ENCODE assay signal across 9 cellular contexts in the genomic region with DNA sequence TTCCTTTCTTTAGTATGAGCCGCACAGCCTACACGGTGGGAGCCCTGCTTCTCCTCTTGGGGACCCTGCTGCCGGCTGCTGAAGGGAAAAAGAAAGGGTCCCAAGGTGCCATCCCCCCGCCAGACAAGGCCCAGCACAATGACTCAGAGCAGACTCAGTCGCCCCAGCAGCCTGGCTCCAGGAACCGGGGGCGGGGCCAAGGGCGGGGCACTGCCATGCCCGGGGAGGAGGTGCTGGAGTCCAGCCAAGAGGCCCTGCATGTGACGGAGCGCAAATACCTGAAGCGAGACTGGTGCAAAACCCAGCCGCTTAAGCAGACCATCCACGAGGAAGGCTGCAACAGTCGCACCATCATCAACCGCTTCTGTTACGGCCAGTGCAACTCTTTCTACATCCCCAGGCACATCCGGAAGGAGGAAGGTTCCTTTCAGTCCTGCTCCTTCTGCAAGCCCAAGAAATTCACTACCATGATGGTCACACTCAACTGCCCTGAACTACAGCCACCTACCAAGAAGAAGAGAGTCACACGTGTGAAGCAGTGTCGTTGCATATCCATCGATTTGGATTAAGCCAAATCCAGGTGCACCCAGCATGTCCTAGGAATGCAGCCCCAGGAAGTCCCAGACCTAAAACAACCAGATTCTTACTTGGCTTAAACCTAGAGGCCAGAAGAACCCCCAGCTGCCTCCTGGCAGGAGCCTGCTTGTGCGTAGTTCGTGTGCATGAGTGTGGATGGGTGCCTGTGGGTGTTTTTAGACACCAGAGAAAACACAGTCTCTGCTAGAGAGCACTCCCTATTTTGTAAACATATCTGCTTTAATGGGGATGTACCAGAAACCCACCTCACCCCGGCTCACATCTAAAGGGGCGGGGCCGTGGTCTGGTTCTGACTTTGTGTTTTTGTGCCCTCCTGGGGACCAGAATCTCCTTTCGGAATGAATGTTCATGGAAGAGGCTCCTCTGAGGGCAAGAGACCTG. TPM values are rescaled to one million over a fixed set of nuclear protein-coding genes. Genes with fewer than 3 reads are reported as not detected.
DNase-seq lines count a peak whose midpoint lies in the region; ATAC-seq and TF ChIP-seq lines count a peak whose summit lies in the region.
"Had no signal": no experiment of that assay in that cellular context is flagged by ENCODE, and none has a peak within 500 bp of the region (broad histone marks: within the 10 kb centered on the region; RNA-seq: fewer than 3 reads in every experiment).

No MANE protein-coding gene starts in this region.

- H3K27me3 Mint-ChIP-seq in H9 (ENCODE audit: low read depth), result peaks cover 10% of the 10 kb centered on the region
- peaks cover 7% of the 10 kb centered on the region for H3K27me3 Mint-ChIP-seq in Caco-2 (ENCODE audit: insufficient read depth, unreplicated experiment)

- H3K36me3 ChIP-seq in PC-3 (ENCODE audit: low read depth, low read length) (no peaks in the 10 kb centered on the region), Caco-2 (ENCODE audit: control insufficient read depth, insufficient read depth, low read length) (no peaks in the 10 kb centered on the region)

- H3K4me1 ChIP-seq in H9 (ENCODE audit: insufficient read depth, low read length) (no peaks in the 10 kb centered on the region; the same call in 1 of the 2 replicates), PC-3 (ENCODE audit: insufficient read depth, low read length) (peaks cover 12% of the 10 kb centered on the region; the same call in 1 of the 2 replicates), Caco-2 (no peaks in the 10 kb centered on the region)

- H3K9me3 Mint-ChIP-seq in H9, result peaks cover 0 to 2% of the 10 kb centered on the region in 2 experiments; a peak in 3 of 5 replicates
- no peaks in the 10 kb centered on the region for H3K9me3 Mint-ChIP-seq in Caco-2 (ENCODE audit: unreplicated experiment)

- H3K4me1 Mint-ChIP-seq in H9 (peaks cover 23% of the 10 kb centered on the region in 2 experiments), Caco-2 (ENCODE audit: low read depth, unreplicated experiment) (no peaks in the 10 kb centered on the region)

- H3K18ac ChIP-seq in H9 (ENCODE audit: insufficient read length, low read depth, low read length), result no peak overlapping the region

- DNase-seq in H9, result peak; percentile 89
- DNase-seq in PC-3, result peak; percentile 57
- peak; percentile 70 for DNase-seq in posterior vena cava (ENCODE audit: low spot score)
- no peak for DNase-seq in Caco-2
- no peak for DNase-seq in NOMO-1 (lab: John Stamatoyannopoulos, UW; ENCODE audit: unreplicated experiment in 2 of 2)

- H4K5ac ChIP-seq in H9 (ENCODE audit: insufficient read length, low read depth, low read length), result no peak overlapping the region

- H3K9me2 ChIP-seq in PC-3 (replicated peaks; ENCODE audit: low read length), result no peaks in the 10 kb centered on the region

- BruUV-seq in PC-3 (replicated peaks; lab: Mats Ljungman, UMichigan), result no TSS peak
- BruUV-seq in Caco-2 (replicated peaks; lab: Mats Ljungman, UMichigan), result no TSS peak

- H3K9me3 ChIP-seq in H9 (ENCODE audit: control insufficient read depth, low read depth, low read length) (no peaks in the 10 kb centered on the region), PC-3 (ENCODE audit: low read length) (no peaks in the 10 kb centered on the region), Caco-2 (no peaks in the 10 kb centered on the region)

- intact Hi-C loops in PC-3 (cut with micrococcal nuclease) (loop anchor here (5.0 kb wide), 1 partner anchor 96 kb away; no protein-coding TSS in a partner anchor), posterior vena cava (cut with DNase I) (loop anchor here in 1 of 2 donors (10.0 kb wide), 1 partner anchor 124 kb away; no protein-coding TSS in a partner anchor), Caco-2 (cut with micrococcal nuclease; ENCODE audit: unreplicated experiment) (no loop called here)

- no peak overlapping the region for H2BK120ac ChIP-seq in H9 (ENCODE audit: low read depth, low read length, poor library complexity, severe bottlenecking)

- H3K4me3 Mint-ChIP-seq in H9 (peak overlapping the region in 1 of 2 experiments; percentile 14; a peak in 3 of 5 replicates), Caco-2 (ENCODE audit: unreplicated experiment) (no peak overlapping the region)
- H3K4me3 Mint-ChIP-seq: neural crest cell had no signal

- no peaks in the 10 kb centered on the region for H3K79me1 ChIP-seq in H9 (ENCODE audit: insufficient read depth, low read depth, low read length, poor library complexity, severe bottlenecking)

- no CpG with 5 or more reads among the region's 27 CpGs for WGBS in H9 (ENCODE audit: extremely low coverage, insufficient read length, low lambda C conversion rate)

- no peak overlapping the region for H3K4ac ChIP-seq in H9 (ENCODE audit: low read depth, low read length)

- no peak overlapping the region for H2BK12ac ChIP-seq in H9 (ENCODE audit: insufficient read length, low read depth, low read length)

- no peak overlapping the region for H2BK20ac ChIP-seq in H9 (ENCODE audit: low read depth, low read length, poor library complexity, severe bottlenecking)

- H3K9ac ChIP-seq in H9 (ENCODE audit: extremely low read depth, insufficient read length, low read length), result no peak overlapping the region
- H3K9ac ChIP-seq in PC-3 (ENCODE audit: low read length), result no peak overlapping the region

- CTCF ChIA-PET in PC-3 (lab: Charles Lee) (no interaction called here), Caco-2 (lab: Charles Lee) (no interaction called here)

- no peak overlapping the region for H4K8ac ChIP-seq in H9 (replicated peaks; ENCODE audit: insufficient read length, low read depth, low read length)

- H2BK5ac ChIP-seq in H9 (ENCODE audit: insufficient read length, low read length), result no peak overlapping the region

- H2AK5ac ChIP-seq in H9 (ENCODE audit: insufficient read length, low read length), result no peak overlapping the region

- no peaks in the 10 kb centered on the region for H3F3A ChIP-seq in PC-3 (ENCODE audit: low read length, unreplicated experiment)

- ATAC-seq in PC-3 (no peak), esophagus mucosa (peak; percentile 70), HG03571 (IDR thresholded peaks at IDR 0.05; ENCODE audit: unreplicated experiment) (no peak)

- H3T11ph ChIP-seq in H9 (ENCODE audit: low read length), result no peak overlapping the region

- H4K91ac ChIP-seq in H9 (ENCODE audit: insufficient read length, low read depth, low read length), result no peak overlapping the region

- no peak overlapping the region for H2BK15ac ChIP-seq in H9 (ENCODE audit: low read depth, low read length)

- H3K79me2 ChIP-seq in H9 (ENCODE audit: insufficient read depth, low read length) (no peaks in the 10 kb centered on the region), PC-3 (ENCODE audit: low read length) (no peaks in the 10 kb centered on the region)

- no peaks in the 10 kb centered on the region for H3K23me2 ChIP-seq in H9 (ENCODE audit: insufficient read length, low read depth, low read length, poor library complexity, severe bottlenecking)

- H3K56ac ChIP-seq in H9 (ENCODE audit: insufficient read length, low read depth, low read length), result no peak overlapping the region

- POLR2A ChIA-PET in PC-3 (lab: Charles Lee; ENCODE audit: unreplicated experiment), result no interaction called here
- POLR2A ChIA-PET in Caco-2 (lab: Charles Lee), result no interaction called here

- no peak overlapping the region for H3K14ac ChIP-seq in H9 (ENCODE audit: insufficient read depth, low read length)

- H3K27ac Mint-ChIP-seq in H9 (no peak overlapping the region), Caco-2 (ENCODE audit: unreplicated experiment) (no peak overlapping the region)

- TF ChIP-seq CTCF in H9 (conservative IDR thresholded peaks at IDR 0.05) (no peak), PC-3 (conservative IDR thresholded peaks at IDR 0.05; ENCODE audit: low read depth, low read length) (no peak), Caco-2 (IDR thresholded peaks at IDR 0.05; ENCODE audit: insufficient read depth in 1 of 2, low read depth in 1 of 2, low read length in 1 of 2, severe bottlenecking in 1 of 2, unreplicated experiment in 1 of 2) (no peak)

- H3K27me3 ChIP-seq in H9 (ENCODE audit: insufficient read depth, low read length) (no peaks in the 10 kb centered on the region; the same call in 1 of the 2 replicates), PC-3 (ENCODE audit: low read length) (no peaks in the 10 kb centered on the region), Caco-2 (replicated peaks; ENCODE audit: control insufficient read depth, insufficient read depth, low read length) (no peaks in the 10 kb centered on the region)

- H4K20me1 ChIP-seq in H9 (ENCODE audit: control insufficient read depth, insufficient read depth, insufficient read length) (no peaks in the 10 kb centered on the region), PC-3 (ENCODE audit: low read length) (no peaks in the 10 kb centered on the region)

- H3K36me3 Mint-ChIP-seq in H9 (ENCODE audit: insufficient read depth in 1 of 3, low read depth in 3 of 3) (no peaks in the 10 kb centered on the region; a peak in 1 of 7 replicates), Caco-2 (ENCODE audit: insufficient read depth, unreplicated experiment) (no peaks in the 10 kb centered on the region)

- H3K27ac ChIP-seq in H9 (ENCODE audit: insufficient read length, low read depth, low read length) (no peak overlapping the region), PC-3 (ENCODE audit: low read length) (no peak overlapping the region)

- H3K23ac ChIP-seq in H9 (ENCODE audit: insufficient read length, low read depth, low read length), result no peak overlapping the region

- no peak overlapping the region for H3K4me3 ChIP-seq in PC-3 (ENCODE audit: low read length)
- no peak overlapping the region for H3K4me3 ChIP-seq in Caco-2 (ENCODE audit: low read depth, low read length)

- H2AFZ ChIP-seq in H9 (ENCODE audit: low read length) (no peak overlapping the region), PC-3 (ENCODE audit: low read length) (no peak overlapping the region)

- H3K4me2 ChIP-seq in H9 (ENCODE audit: insufficient read depth, insufficient read length, low read length) (peak overlapping the region; percentile 0), PC-3 (ENCODE audit: low read length) (no peak overlapping the region)

RNA-seq across cellular contexts. Expression of a gene that starts 13.2 kb away (rescaled TPM):
- total RNA-seq in H9 (2021) (1.0 and 1.1 TPM in 2 replicates), PC-3 (2014; rRNA removed) (0.58 and 1.6 TPM in 2 replicates), esophagus mucosa (9.2 TPM), posterior vena cava (100 to 1,000 TPM; 283 to 825 TPM), Caco-2 (2022) (0.54 and 0.93 TPM in 2 replicates)
- total RNA-seq: NCI-H460 had no signal

Comparison
In these comparisons a context has a peak if more than half of its experiments do, and no peak if none do; other contexts are left out.
1. DNase-seq: peak in H9 (single experiment), PC-3 (single experiment) and posterior vena cava (single experiment); none in Caco-2 (0 of 2) and NOMO-1 (0 of 2).
2. RNA of a gene that starts 13.2 kb away (total RNA-seq): 283 to 825 TPM in posterior vena cava; 9.2 TPM in esophagus mucosa (single experiment), 0.58 to 1.6 TPM in PC-3, 1.0 to 1.1 TPM in H9 and 0.54 to 0.93 TPM in Caco-2; every median in the first group is over 10 times any median in the second.